Comparison of ENCODE assay signal across 7 cellular contexts in genomic region chr1:144560717-144561246, GRCh38. TPM values are rescaled to one million over a fixed set of nuclear protein-coding genes. Genes with fewer than 3 reads are reported as not detected.
DNase-seq lines count a peak whose midpoint lies in the region; ATAC-seq and TF ChIP-seq lines count a peak whose summit lies in the region.
"Not testable (repeated sequence)": the region's sequence is repeated elsewhere in the genome, so short reads cannot be mapped to it uniquely, and the experiment has no call there.

No MANE protein-coding gene starts in this region.

- H3K27ac Mint-ChIP-seq in activated CD4-positive, alpha-beta T cell treated with anti-CD3 and anti-CD28 coated beads, Interleukin-2, amount 10 ng/mL, durations not matched to agents 24 days and 14 days: peak overlapping the region; percentile 99

- not testable (repeated sequence) for TF ChIP-seq CTCF in cardiac fibroblast (IDR thresholded peaks at IDR 0.05; ENCODE audit: low read depth, low read length)

- not testable (repeated sequence) for H3K4me1 ChIP-seq in iPS-18a (ENCODE audit: control insufficient read depth, low read depth, low read length); skeletal muscle satellite cell (ENCODE audit: control insufficient read depth, insufficient read depth, low read length)

- H3K4me3 Mint-ChIP-seq in activated CD4-positive, alpha-beta T cell treated with anti-CD3 and anti-CD28 coated beads, Interleukin-2, amount 10 ng/mL, durations not matched to agents 24 days and 14 days: peak overlapping the region; percentile 83

- not testable (repeated sequence) for H3K9me3 ChIP-seq in iPS-18a (ENCODE audit: control insufficient read depth, low read depth, low read length); skeletal muscle satellite cell (replicated peaks; ENCODE audit: low read length)

- H3K4me2 ChIP-seq in skeletal muscle satellite cell (ENCODE audit: low read length): peak overlapping the region; percentile 77

- intact Hi-C loops in activated CD4-positive, alpha-beta T cell treated with anti-CD3 and anti-CD28 coated beads, Interleukin-2, amount 10 ng/mL, durations not matched to agents 24 days and 14 days (cut with micrococcal nuclease): not testable (repeated sequence)

- ATAC-seq in GM18511 (IDR thresholded peaks at IDR 0.05; ENCODE audit: unreplicated experiment) (peak; percentile 63), HG02943 (IDR thresholded peaks at IDR 0.05; ENCODE audit: low read depth, unreplicated experiment) (peak; percentile 66)

- H3K4me1 Mint-ChIP-seq in activated CD4-positive, alpha-beta T cell treated with anti-CD3 and anti-CD28 coated beads, Interleukin-2, amount 10 ng/mL, durations not matched to agents 24 days and 14 days: peaks cover 10% of the 10 kb centered on the region

- peak overlapping the region; percentile 88 for H3K27ac ChIP-seq in iPS-18a (ENCODE audit: low read length)

- H3K9me3 Mint-ChIP-seq in activated CD4-positive, alpha-beta T cell treated with anti-CD3 and anti-CD28 coated beads, Interleukin-2, amount 10 ng/mL, durations not matched to agents 24 days and 14 days: not testable (repeated sequence)

- H3K4me3 ChIP-seq in cardiac fibroblast (replicated peaks in 1 of 2; ENCODE audit: low read depth in 2 of 2, low read length in 2 of 2) (peak overlapping the region; percentile 28 to 41), skeletal muscle satellite cell (ENCODE audit: low read length) (peak overlapping the region; percentile 61)
- H3K4me3 ChIP-seq in iPS-18a (ENCODE audit: low read length): not testable (repeated sequence)

- H3K27me3 ChIP-seq in iPS-18a (ENCODE audit: control insufficient read depth, insufficient read depth, low read length); skeletal muscle satellite cell (ENCODE audit: control insufficient read depth, insufficient read depth, low read length): not testable (repeated sequence)

- H3K36me3 ChIP-seq in iPS-18a (ENCODE audit: control insufficient read depth, low read depth, low read length); skeletal muscle satellite cell (ENCODE audit: insufficient read depth, low read length): not testable (repeated sequence)

- not testable (repeated sequence) for H3K36me3 Mint-ChIP-seq in activated CD4-positive, alpha-beta T cell treated with anti-CD3 and anti-CD28 coated beads, Interleukin-2, amount 10 ng/mL, durations not matched to agents 24 days and 14 days (ENCODE audit: low read depth)

- H3K27me3 Mint-ChIP-seq in activated CD4-positive, alpha-beta T cell treated with anti-CD3 and anti-CD28 coated beads, Interleukin-2, amount 10 ng/mL, durations not matched to agents 24 days and 14 days: not testable (repeated sequence)

- H3K9ac ChIP-seq in iPS-18a (ENCODE audit: low read length) (peak overlapping the region; percentile 77), skeletal muscle satellite cell (ENCODE audit: low read depth, low read length) (peak overlapping the region; percentile 87)

- DNase-seq in NCI-H526 treated with DMSO at 0.1 percent for 48 hours (lab: John Stamatoyannopoulos, UW) (peak; percentile 82), cardiac fibroblast (ENCODE audit: low read depth in 2 of 2) (peak; percentile 79 to 94)
- DNase-seq in activated CD4-positive, alpha-beta T cell treated with anti-CD3 and anti-CD28 coated beads, Interleukin-2, amount 10 ng/mL, durations not matched to agents 24 days and 14 days: peak; percentile 93

RNA-seq across cellular contexts. Expression of gene PPIAL4F, which starts 31.9 kb away (rescaled TPM):
- total RNA-seq in activated CD4-positive, alpha-beta T cell treated with anti-CD3 and anti-CD28 coated beads, Interleukin-2, amount 10 ng/mL, durations not matched to agents 24 days and 14 days: not detected in 2 replicates
- total RNA-seq in skeletal muscle satellite cell (2012; rRNA removed): not detected in 2 replicates
